1 cellular context compared by ENCODE assay signal in genomic region chr7:134702366-134703240, GRCh38.
TF ChIP-seq lines count a peak whose summit lies in the region.

No MANE protein-coding gene starts in this region.

TF ChIP-seq in endothelial cell of umbilical vein, 7 proteins besides CTCF, POLR2A, EP300 and RAD21:
- TF ChIP-seq MAX (IDR thresholded peaks at IDR 0.05; ENCODE audit: insufficient read depth, insufficient read length) (no peak), MYC (IDR thresholded peaks at IDR 0.05; ENCODE audit: low read depth, low read length) (no peak), JUN (IDR thresholded peaks at IDR 0.05; ENCODE audit: borderline replicate concordance, insufficient read depth, insufficient read length, low read depth) (no peak), GATA2 (IDR thresholded peaks at IDR 0.05; ENCODE audit: insufficient read depth, insufficient read length, low read depth, low read length) (no peak), FOS (IDR thresholded peaks at IDR 0.05; ENCODE audit: borderline replicate concordance, insufficient read depth, low read length) (no peak), POLR2AphosphoS5 (IDR thresholded peaks at IDR 0.05; ENCODE audit: insufficient read depth, low read depth, low read length) (no peak), EZH2 (IDR thresholded peaks at IDR 0.05; ENCODE audit: borderline replicate concordance, low read depth, low read length, severe bottlenecking) (no peak)
